In the genomic region with DNA sequence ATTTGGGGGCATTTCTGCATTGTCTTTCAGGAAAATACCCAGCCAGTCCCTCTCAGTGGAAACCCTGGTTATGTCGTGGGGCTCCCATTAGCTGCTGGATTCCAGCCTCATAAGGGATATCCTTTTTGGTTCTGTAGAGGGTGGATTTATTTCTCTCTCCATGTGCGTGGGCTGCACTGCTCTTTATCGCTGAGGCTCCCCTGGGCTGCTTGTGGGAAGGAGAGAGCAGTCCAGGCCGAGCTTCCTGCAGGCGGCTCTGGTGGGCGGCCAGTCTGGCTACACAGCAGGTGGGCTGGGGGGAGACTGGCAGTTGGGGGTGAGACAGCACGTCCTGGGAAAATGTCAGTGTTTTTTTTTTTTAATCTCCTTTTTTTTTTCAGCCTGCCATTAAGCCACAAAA, we compare ENCODE assay signal across 13 cellular contexts. TPM values are rescaled to one million over a fixed set of nuclear protein-coding genes. Genes with fewer than 3 reads are reported as not detected.
DNase-seq lines count a peak whose midpoint lies in the region; ATAC-seq and TF ChIP-seq lines count a peak whose summit lies in the region.
"Had no signal": no experiment of that assay in that cellular context is flagged by ENCODE, and none has a peak within 500 bp of the region (broad histone marks: within the 10 kb centered on the region; RNA-seq: fewer than 3 reads in every experiment).

No MANE protein-coding gene starts in this region.

- no peak overlapping the region for H3K4me3 Mint-ChIP-seq in nephron progenitor cell
- no peak overlapping the region for H3K4me3 Mint-ChIP-seq in activated CD4-positive, alpha-beta T cell treated with anti-CD3 and anti-CD28 coated beads, Interleukin-2, amount 10 ng/mL, durations not matched to agents 7 days and 5 days

- intact Hi-C loops in Right ventricle myocardium inferior (cut with DNase I): loop anchor here (2.0 to 5.0 kb wide), 2 partner anchors 27 to 101 kb away; a partner anchor contains a TSS
- intact Hi-C loops in cardiac septum (cut with DNase I): no loop called here

- DNase-seq in Right ventricle myocardium inferior (ENCODE audit: missing footprints) (no peak), cardiac septum (ENCODE audit: low spot score) (no peak), dermis blood vessel endothelial cell (peak; percentile 16), nephron progenitor cell (peak; percentile 38)
- no peak for DNase-seq in activated CD4-positive, alpha-beta T cell treated with anti-CD3 and anti-CD28 coated beads, Interleukin-2, amount 10 ng/mL, durations not matched to agents 7 days and 5 days
- DNase-seq in activated CD4-positive, alpha-beta T cell treated with anti-CD3 and anti-CD28 coated beads, Interleukin-2, amount 50 U/mL, for 1 hour: no peak
- DNase-seq: activated CD4-positive, CD25-positive, alpha-beta regulatory T cell treated with anti-CD3 and anti-CD28 coated beads, Interleukin-2, amount 50 U/mL, for 72 hours; activated effector memory CD4-positive, alpha-beta T cell treated with Interleukin-2 at 50 U/mL for 16 hours; NCI-H226; SHP77; stimulated activated CD4-positive, alpha-beta T cell treated with anti-CD3 and anti-CD28 coated beads, Interleukin-15, amount 100 ng/mL, for 24 hours had no signal

- H3K27ac Mint-ChIP-seq in nephron progenitor cell: no peak overlapping the region
- no peak overlapping the region for H3K27ac Mint-ChIP-seq in activated CD4-positive, alpha-beta T cell treated with anti-CD3 and anti-CD28 coated beads, Interleukin-2, amount 10 ng/mL, durations not matched to agents 7 days and 5 days

- peaks cover 3% of the 10 kb centered on the region for H3K27me3 Mint-ChIP-seq in nephron progenitor cell (ENCODE audit: low read depth, poor library complexity)
- no peaks in the 10 kb centered on the region for H3K27me3 Mint-ChIP-seq in activated CD4-positive, alpha-beta T cell treated with anti-CD3 and anti-CD28 coated beads, Interleukin-2, amount 10 ng/mL, durations not matched to agents 7 days and 5 days

- CTCF ChIA-PET in activated CD4-positive, alpha-beta T cell treated with anti-CD3 and anti-CD28 coated beads, Interleukin-2, amount 10 ng/mL, durations not matched to agents 7 days and 5 days (lab: Charles Lee): interaction anchor here (0.5 to 1.4 kb wide), 2 partner anchors 24 to 172 kb away, joined by 3 to 7 read pairs; a partner anchor contains a TSS

- no peak for TF ChIP-seq CTCF in nephron progenitor cell (IDR thresholded peaks at IDR 0.05)

- ATAC-seq in Right ventricle myocardium inferior (peak; percentile 21), GM18907 (IDR thresholded peaks at IDR 0.05; ENCODE audit: unreplicated experiment) (no peak), HG02938 (IDR thresholded peaks at IDR 0.05; ENCODE audit: unreplicated experiment) (no peak)

- no peaks in the 10 kb centered on the region for H3K9me3 Mint-ChIP-seq in nephron progenitor cell
- no peaks in the 10 kb centered on the region for H3K9me3 Mint-ChIP-seq in activated CD4-positive, alpha-beta T cell treated with anti-CD3 and anti-CD28 coated beads, Interleukin-2, amount 10 ng/mL, durations not matched to agents 7 days and 5 days

- H3K36me3 Mint-ChIP-seq in nephron progenitor cell (ENCODE audit: low read depth): peaks cover 38% of the 10 kb centered on the region
- H3K36me3 Mint-ChIP-seq in activated CD4-positive, alpha-beta T cell treated with anti-CD3 and anti-CD28 coated beads, Interleukin-2, amount 10 ng/mL, durations not matched to agents 7 days and 5 days (ENCODE audit: low read depth): peaks cover 2% of the 10 kb centered on the region

- POLR2A ChIA-PET in activated CD4-positive, alpha-beta T cell treated with anti-CD3 and anti-CD28 coated beads, Interleukin-2, amount 10 ng/mL, durations not matched to agents 7 days and 5 days (lab: Charles Lee): no interaction called here

- H3K4me1 Mint-ChIP-seq in nephron progenitor cell: peaks cover 18% of the 10 kb centered on the region
- peaks cover 12% of the 10 kb centered on the region for H3K4me1 Mint-ChIP-seq in activated CD4-positive, alpha-beta T cell treated with anti-CD3 and anti-CD28 coated beads, Interleukin-2, amount 10 ng/mL, durations not matched to agents 7 days and 5 days

RNA-seq across cellular contexts. Expression of a gene that starts 27.6 kb away (rescaled TPM):
- total RNA-seq in Right ventricle myocardium inferior (26.9 TPM), cardiac septum (20.7 TPM), dermis blood vessel endothelial cell (7.9 and 9.9 TPM in 2 replicates)
- 1 to 10 TPM; 4.3 to 5.2 TPM for total RNA-seq in activated CD4-positive, alpha-beta T cell treated with anti-CD3 and anti-CD28 coated beads, Interleukin-2, amount 10 ng/mL, durations not matched to agents 7 days and 5 days

RNA-seq across cellular contexts. Expression of a gene that starts 47.4 kb away (rescaled TPM):
- 11.8 TPM for total RNA-seq in Right ventricle myocardium inferior
- total RNA-seq in cardiac septum: 3.5 TPM
- 5.0 and 6.1 TPM in 2 replicates for total RNA-seq in dermis blood vessel endothelial cell
- 10 to 100 TPM; 16.0 to 18.7 TPM for total RNA-seq in activated CD4-positive, alpha-beta T cell treated with anti-CD3 and anti-CD28 coated beads, Interleukin-2, amount 10 ng/mL, durations not matched to agents 7 days and 5 days

RNA-seq across cellular contexts. Expression of a gene that starts 58.4 kb away (rescaled TPM):
- 99.2 TPM for total RNA-seq in Right ventricle myocardium inferior
- total RNA-seq in cardiac septum: 55.0 TPM
- 9.0 and 13.3 TPM in 2 replicates for total RNA-seq in dermis blood vessel endothelial cell
- 10 to 100 TPM; 25.7 to 29.2 TPM for total RNA-seq in activated CD4-positive, alpha-beta T cell treated with anti-CD3 and anti-CD28 coated beads, Interleukin-2, amount 10 ng/mL, durations not matched to agents 7 days and 5 days

Comparison
In these comparisons a context has a peak if more than half of its experiments do, and no peak if none do; other contexts are left out.
1. DNase-seq: peak in dermis blood vessel endothelial cell (single experiment) and nephron progenitor cell (single experiment); none in Right ventricle myocardium inferior (single experiment), cardiac septum (single experiment), activated CD4-positive, alpha-beta T cell treated with anti-CD3 and anti-CD28 coated beads, Interleukin-2, amount 10 ng/mL, durations not matched to agents 7 days and 5 days (single experiment) and activated CD4-positive, alpha-beta T cell treated with anti-CD3 and anti-CD28 coated beads, Interleukin-2, amount 50 U/mL, for 1 hour (single experiment).